ENCODE assay signal across 1 cellular context in genomic region chr6:21694168-21694567, GRCh38.
TF ChIP-seq lines count a peak whose summit lies in the region.

No MANE protein-coding gene starts in this region.

TF ChIP-seq in HEK293, 187 proteins besides CTCF, POLR2A, EP300 and RAD21 (continued from another document):
- TF ChIP-seq PRDM10 (tag by site-specific recombination; IDR thresholded peaks at IDR 0.05): peak; percentile 61
- no peak for TF ChIP-seq ZNF223 (tag by site-specific recombination; IDR thresholded peaks at IDR 0.05)
- TF ChIP-seq PRDM1 (tag by site-specific recombination; IDR thresholded peaks at IDR 0.05): no peak
- no peak for TF ChIP-seq ZBTB10 (tag by site-specific recombination; IDR thresholded peaks at IDR 0.05)
TF ChIP-seq in HEK293: peak in this region for 3.
